Comparison of ENCODE assay signal across 12 cellular contexts in genomic region chr16:8859913-8860881, GRCh38.
DNase-seq lines count a peak whose midpoint lies in the region; ATAC-seq and FAIRE-seq lines count a peak whose summit lies in the region.
"Had no signal": no experiment of that assay in that cellular context is flagged by ENCODE, and none has a peak within 500 bp of the region (broad histone marks: within the 10 kb centered on the region; RNA-seq: fewer than 3 reads in every experiment).

No MANE protein-coding gene starts in this region.

- peak overlapping the region; percentile 77 for H3K27ac Mint-ChIP-seq in stimulated activated naive B cell treated with anti-CD40 and anti-IgM and Interleukin-4, amounts not matched to agents 10 μg/mL and 1 μg/mL and 100 μg/mL, for 72 hours

- FAIRE-seq in HTR-8/SVneo (lab: Jason Lieb, UNC), result peak; percentile 28
- FAIRE-seq: TTC549 had no signal

- ATAC-seq in stimulated activated naive B cell treated with anti-CD40 and anti-IgM and Interleukin-4, amounts not matched to agents 10 μg/mL and 1 μg/mL and 100 μg/mL, for 72 hours (replicated peaks), result peak in 1 of 2 donors; percentile 41
- no peak for ATAC-seq in GM21447 (IDR thresholded peaks at IDR 0.05; ENCODE audit: unreplicated experiment)
- no peak for ATAC-seq in HG03442 (IDR thresholded peaks at IDR 0.05; ENCODE audit: unreplicated experiment)

- DNase-seq in HTR-8/SVneo (ENCODE audit: insufficient read length, low spot score), result no peak
- no peak for DNase-seq in caudate nucleus (lab: John Stamatoyannopoulos, UW)
- DNase-seq in iris pigment epithelial cell (ENCODE audit: low read depth), result peak; percentile 82
- no peak for DNase-seq in stimulated activated naive B cell treated with anti-CD40 and anti-IgM and Interleukin-4, amounts not matched to agents 10 μg/mL and 1 μg/mL and 100 μg/mL, for 72 hours
- no peak for DNase-seq in NCI-H146 treated with DMSO at 0.1 percent for 48 hours (lab: John Stamatoyannopoulos, UW; ENCODE audit: unreplicated experiment)
- no peak for DNase-seq in effector CD4-positive, alpha-beta T cell
- DNase-seq: activated naive CD4-positive, alpha-beta T cell treated with Interleukin-2 at 50 U/mL for 16 hours; DMS79 treated with DMSO at 0.1 percent for 48 hours; Karpas-422 had no signal

- no peaks in the 10 kb centered on the region for H3K27me3 Mint-ChIP-seq in stimulated activated naive B cell treated with anti-CD40 and anti-IgM and Interleukin-4, amounts not matched to agents 10 μg/mL and 1 μg/mL and 100 μg/mL, for 72 hours

- peaks cover 46 to 69% of the 10 kb centered on the region in 2 donors for H3K4me1 Mint-ChIP-seq in stimulated activated naive B cell treated with anti-CD40 and anti-IgM and Interleukin-4, amounts not matched to agents 10 μg/mL and 1 μg/mL and 100 μg/mL, for 72 hours

- H3K4me3 Mint-ChIP-seq in stimulated activated naive B cell treated with anti-CD40 and anti-IgM and Interleukin-4, amounts not matched to agents 10 μg/mL and 1 μg/mL and 100 μg/mL, for 72 hours, result peak overlapping the region in 1 of 2 donors; percentile 18

- H3K36me3 Mint-ChIP-seq in stimulated activated naive B cell treated with anti-CD40 and anti-IgM and Interleukin-4, amounts not matched to agents 10 μg/mL and 1 μg/mL and 100 μg/mL, for 72 hours, result peaks cover 41 to 56% of the 10 kb centered on the region in 2 donors

- peak overlapping the region; percentile 16 for H3K27ac ChIP-seq in caudate nucleus (ENCODE audit: low read depth, low read length)

- no peaks in the 10 kb centered on the region for H3K9me3 Mint-ChIP-seq in stimulated activated naive B cell treated with anti-CD40 and anti-IgM and Interleukin-4, amounts not matched to agents 10 μg/mL and 1 μg/mL and 100 μg/mL, for 72 hours
